1 cellular context compared by ENCODE assay signal in the genomic region with DNA sequence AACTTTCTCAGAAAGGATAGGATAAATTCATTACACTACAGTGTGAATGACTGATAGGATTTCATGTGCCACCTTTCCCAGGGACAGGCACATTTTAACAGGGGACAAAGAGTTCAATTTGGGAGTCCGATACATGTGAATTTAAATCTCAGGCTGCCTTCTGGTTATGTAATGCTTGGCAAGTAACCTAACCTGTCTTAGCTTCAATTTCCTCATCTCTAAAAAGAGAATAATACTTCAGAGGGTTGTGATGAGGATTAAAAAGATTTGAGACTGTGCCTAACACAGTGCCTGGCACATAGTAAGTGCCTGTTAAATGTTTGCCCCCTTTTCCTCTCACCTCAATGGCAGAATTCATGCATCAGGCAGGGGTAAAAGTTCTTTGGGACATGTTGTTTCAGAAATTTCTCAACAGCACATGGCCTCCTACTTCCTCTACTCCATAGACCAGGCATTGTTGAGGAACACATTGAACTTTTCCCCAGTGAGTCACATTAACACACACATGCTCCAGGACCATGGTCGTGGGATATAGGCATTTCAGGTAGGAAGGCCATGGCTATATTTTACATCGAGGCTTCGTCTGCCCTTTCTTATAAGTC.
A peak's percentile ranks its signal among the peaks of the same experiment; 100 is the strongest.
TF ChIP-seq lines count a peak whose summit lies in the region.

No MANE protein-coding gene starts in this region.

TF ChIP-seq in HepG2, 621 proteins besides CTCF, POLR2A, EP300 and RAD21 (continued from another document and continues in another):
- no peak for TF ChIP-seq SMARCE1 (IDR thresholded peaks at IDR 0.05; ENCODE audit: borderline replicate concordance)
- TF ChIP-seq SMC3 (IDR thresholded peaks at IDR 0.05; ENCODE audit: low read length): peak; percentile 32; the same call in 1 of the 2 replicates
- TF ChIP-seq ZNF350 (CRISPR knock-in tag; IDR thresholded peaks at IDR 0.05; ENCODE audit: borderline replicate concordance, low read depth): no peak
- TF ChIP-seq, protein P1, sequence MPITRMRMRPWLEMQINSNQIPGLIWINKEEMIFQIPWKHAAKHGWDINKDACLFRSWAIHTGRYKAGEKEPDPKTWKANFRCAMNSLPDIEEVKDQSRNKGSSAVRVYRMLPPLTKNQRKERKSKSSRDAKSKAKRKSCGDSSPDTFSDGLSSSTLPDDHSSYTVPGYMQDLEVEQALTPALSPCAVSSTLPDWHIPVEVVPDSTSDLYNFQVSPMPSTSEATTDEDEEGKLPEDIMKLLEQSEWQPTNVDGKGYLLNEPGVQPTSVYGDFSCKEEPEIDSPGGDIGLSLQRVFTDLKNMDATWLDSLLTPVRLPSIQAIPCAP (CRISPR knock-in tag; IDR thresholded peaks at IDR 0.05; ENCODE audit: low read depth): no peak
- TF ChIP-seq, protein P2, sequence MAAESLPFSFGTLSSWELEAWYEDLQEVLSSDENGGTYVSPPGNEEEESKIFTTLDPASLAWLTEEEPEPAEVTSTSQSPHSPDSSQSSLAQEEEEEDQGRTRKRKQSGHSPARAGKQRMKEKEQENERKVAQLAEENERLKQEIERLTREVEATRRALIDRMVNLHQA (CRISPR knock-in tag; IDR thresholded peaks at IDR 0.05): no peak
- TF ChIP-seq MTA3 (CRISPR knock-in tag; IDR thresholded peaks at IDR 0.05): no peak
- TF ChIP-seq FOXJ3 (CRISPR knock-in tag; IDR thresholded peaks at IDR 0.05; ENCODE audit: borderline replicate concordance): peak; percentile 15; the same call in 1 of the 2 replicates
- TF ChIP-seq TEAD3 (CRISPR knock-in tag; optimal IDR thresholded peaks at IDR 0.05; ENCODE audit: borderline replicate concordance): peak; percentile 87
- TF ChIP-seq, protein P3, sequence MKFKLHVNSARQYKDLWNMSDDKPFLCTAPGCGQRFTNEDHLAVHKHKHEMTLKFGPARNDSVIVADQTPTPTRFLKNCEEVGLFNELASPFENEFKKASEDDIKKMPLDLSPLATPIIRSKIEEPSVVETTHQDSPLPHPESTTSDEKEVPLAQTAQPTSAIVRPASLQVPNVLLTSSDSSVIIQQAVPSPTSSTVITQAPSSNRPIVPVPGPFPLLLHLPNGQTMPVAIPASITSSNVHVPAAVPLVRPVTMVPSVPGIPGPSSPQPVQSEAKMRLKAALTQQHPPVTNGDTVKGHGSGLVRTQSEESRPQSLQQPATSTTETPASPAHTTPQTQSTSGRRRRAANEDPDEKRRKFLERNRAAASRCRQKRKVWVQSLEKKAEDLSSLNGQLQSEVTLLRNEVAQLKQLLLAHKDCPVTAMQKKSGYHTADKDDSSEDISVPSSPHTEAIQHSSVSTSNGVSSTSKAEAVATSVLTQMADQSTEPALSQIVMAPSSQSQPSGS (CRISPR knock-in tag; IDR thresholded peaks at IDR 0.05): peak; percentile 52; the same call in 1 of the 2 replicates
- TF ChIP-seq SIX1 (CRISPR knock-in tag; IDR thresholded peaks at IDR 0.05; ENCODE audit: borderline replicate concordance): no peak
- TF ChIP-seq ZNF605 (CRISPR knock-in tag; IDR thresholded peaks at IDR 0.05): no peak
- TF ChIP-seq, protein P4, sequence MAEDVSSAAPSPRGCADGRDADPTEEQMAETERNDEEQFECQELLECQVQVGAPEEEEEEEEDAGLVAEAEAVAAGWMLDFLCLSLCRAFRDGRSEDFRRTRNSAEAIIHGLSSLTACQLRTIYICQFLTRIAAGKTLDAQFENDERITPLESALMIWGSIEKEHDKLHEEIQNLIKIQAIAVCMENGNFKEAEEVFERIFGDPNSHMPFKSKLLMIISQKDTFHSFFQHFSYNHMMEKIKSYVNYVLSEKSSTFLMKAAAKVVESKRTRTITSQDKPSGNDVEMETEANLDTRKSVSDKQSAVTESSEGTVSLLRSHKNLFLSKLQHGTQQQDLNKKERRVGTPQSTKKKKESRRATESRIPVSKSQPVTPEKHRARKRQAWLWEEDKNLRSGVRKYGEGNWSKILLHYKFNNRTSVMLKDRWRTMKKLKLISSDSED (CRISPR knock-in tag; IDR thresholded peaks at IDR 0.05): no peak
- TF ChIP-seq HMG20B (CRISPR knock-in tag; conservative IDR thresholded peaks at IDR 0.05): 0 out of 2 replicates have a peak, but pooled peaks have one; percentile 27
- TF ChIP-seq ERF (CRISPR knock-in tag; IDR thresholded peaks at IDR 0.05): peak; percentile 90
- TF ChIP-seq, protein P5, sequence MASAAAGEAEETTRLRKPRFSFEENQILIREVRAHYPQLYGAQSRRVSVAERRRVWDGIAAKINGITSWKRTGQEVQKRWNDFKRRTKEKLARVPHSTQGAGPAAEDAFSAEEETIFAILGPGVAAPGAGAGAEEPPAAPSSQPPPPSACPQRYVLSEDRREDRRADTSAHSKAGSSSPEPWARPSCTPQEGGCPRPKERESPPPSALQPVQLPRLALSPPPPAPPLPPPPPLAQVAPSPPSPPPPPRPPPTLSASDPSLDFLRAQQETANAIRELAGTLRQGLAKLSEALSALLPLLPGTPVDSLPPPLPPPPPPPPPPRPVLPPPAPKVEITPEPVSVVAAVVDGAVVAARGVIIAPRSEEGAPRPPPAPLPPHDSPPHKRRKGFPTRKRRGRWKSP (CRISPR knock-in tag; IDR thresholded peaks at IDR 0.05): 0 out of 2 replicates have a peak, but pooled peaks have one; percentile 40
- TF ChIP-seq, protein P6, sequence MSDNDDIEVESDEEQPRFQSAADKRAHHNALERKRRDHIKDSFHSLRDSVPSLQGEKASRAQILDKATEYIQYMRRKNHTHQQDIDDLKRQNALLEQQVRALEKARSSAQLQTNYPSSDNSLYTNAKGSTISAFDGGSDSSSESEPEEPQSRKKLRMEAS (IDR thresholded peaks at IDR 0.05): peak; percentile 92
- peak; percentile 40; the same call in 1 of the 2 replicates for TF ChIP-seq KMT2B (CRISPR knock-in tag; IDR thresholded peaks at IDR 0.05)
- TF ChIP-seq, protein P7, sequence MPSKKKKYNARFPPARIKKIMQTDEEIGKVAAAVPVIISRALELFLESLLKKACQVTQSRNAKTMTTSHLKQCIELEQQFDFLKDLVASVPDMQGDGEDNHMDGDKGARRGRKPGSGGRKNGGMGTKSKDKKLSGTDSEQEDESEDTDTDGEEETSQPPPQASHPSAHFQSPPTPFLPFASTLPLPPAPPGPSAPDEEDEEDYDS (CRISPR knock-in tag; IDR thresholded peaks at IDR 0.05): peak; percentile 62
- peak; percentile 60; the same call in 1 of the 2 replicates for TF ChIP-seq CREM (IDR thresholded peaks at IDR 0.05)
- no peak for TF ChIP-seq CREM (CRISPR knock-in tag; IDR thresholded peaks at IDR 0.05)
- TF ChIP-seq, protein P8, sequence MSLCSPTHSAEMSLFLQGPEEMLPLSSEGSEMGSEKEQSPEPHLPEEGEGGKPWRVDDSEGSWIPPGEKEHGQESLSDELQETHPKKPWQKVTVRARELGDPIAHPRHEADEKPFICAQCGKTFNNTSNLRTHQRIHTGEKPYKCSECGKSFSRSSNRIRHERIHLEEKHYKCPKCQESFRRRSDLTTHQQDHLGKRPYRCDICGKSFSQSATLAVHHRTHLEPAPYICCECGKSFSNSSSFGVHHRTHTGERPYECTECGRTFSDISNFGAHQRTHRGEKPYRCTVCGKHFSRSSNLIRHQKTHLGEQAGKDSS (CRISPR knock-in tag; IDR thresholded peaks at IDR 0.05; ENCODE audit: borderline replicate concordance, low read depth): no peak
- TF ChIP-seq KLF11 (CRISPR knock-in tag; IDR thresholded peaks at IDR 0.05): peak; percentile 62; the same call in 1 of the 2 replicates
- TF ChIP-seq MTF1 (CRISPR knock-in tag; IDR thresholded peaks at IDR 0.05): no peak
- no peak; the same call in 1 of the 2 replicates for TF ChIP-seq GFI1 (CRISPR knock-in tag; IDR thresholded peaks at IDR 0.05; ENCODE audit: borderline replicate concordance)
- TF ChIP-seq KLF12 (CRISPR knock-in tag; IDR thresholded peaks at IDR 0.05; ENCODE audit: borderline replicate concordance): no peak
- TF ChIP-seq ZNF138 (CRISPR knock-in tag; IDR thresholded peaks at IDR 0.05; ENCODE audit: low read depth): no peak
- no peak for TF ChIP-seq KLF16 (CRISPR knock-in tag; IDR thresholded peaks at IDR 0.05)
- no peak for TF ChIP-seq ZNF343 (CRISPR knock-in tag; IDR thresholded peaks at IDR 0.05)
- TF ChIP-seq, protein P9, sequence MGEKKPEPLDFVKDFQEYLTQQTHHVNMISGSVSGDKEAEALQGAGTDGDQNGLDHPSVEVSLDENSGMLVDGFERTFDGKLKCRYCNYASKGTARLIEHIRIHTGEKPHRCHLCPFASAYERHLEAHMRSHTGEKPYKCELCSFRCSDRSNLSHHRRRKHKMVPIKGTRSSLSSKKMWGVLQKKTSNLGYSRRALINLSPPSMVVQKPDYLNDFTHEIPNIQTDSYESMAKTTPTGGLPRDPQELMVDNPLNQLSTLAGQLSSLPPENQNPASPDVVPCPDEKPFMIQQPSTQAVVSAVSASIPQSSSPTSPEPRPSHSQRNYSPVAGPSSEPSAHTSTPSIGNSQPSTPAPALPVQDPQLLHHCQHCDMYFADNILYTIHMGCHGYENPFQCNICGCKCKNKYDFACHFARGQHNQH (CRISPR knock-in tag; IDR thresholded peaks at IDR 0.05): 0 out of 2 replicates have a peak, but pooled peaks have one; percentile 39
- TF ChIP-seq, protein P10, sequence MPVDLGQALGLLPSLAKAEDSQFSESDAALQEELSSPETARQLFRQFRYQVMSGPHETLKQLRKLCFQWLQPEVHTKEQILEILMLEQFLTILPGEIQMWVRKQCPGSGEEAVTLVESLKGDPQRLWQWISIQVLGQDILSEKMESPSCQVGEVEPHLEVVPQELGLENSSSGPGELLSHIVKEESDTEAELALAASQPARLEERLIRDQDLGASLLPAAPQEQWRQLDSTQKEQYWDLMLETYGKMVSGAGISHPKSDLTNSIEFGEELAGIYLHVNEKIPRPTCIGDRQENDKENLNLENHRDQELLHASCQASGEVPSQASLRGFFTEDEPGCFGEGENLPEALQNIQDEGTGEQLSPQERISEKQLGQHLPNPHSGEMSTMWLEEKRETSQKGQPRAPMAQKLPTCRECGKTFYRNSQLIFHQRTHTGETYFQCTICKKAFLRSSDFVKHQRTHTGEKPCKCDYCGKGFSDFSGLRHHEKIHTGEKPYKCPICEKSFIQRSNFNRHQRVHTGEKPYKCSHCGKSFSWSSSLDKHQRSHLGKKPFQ (CRISPR knock-in tag; IDR thresholded peaks at IDR 0.05; ENCODE audit: insufficient replicate concordance): peak; percentile 45
- TF ChIP-seq, protein P11, sequence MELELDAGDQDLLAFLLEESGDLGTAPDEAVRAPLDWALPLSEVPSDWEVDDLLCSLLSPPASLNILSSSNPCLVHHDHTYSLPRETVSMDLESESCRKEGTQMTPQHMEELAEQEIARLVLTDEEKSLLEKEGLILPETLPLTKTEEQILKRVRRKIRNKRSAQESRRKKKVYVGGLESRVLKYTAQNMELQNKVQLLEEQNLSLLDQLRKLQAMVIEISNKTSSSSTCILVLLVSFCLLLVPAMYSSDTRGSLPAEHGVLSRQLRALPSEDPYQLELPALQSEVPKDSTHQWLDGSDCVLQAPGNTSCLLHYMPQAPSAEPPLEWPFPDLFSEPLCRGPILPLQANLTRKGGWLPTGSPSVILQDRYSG (CRISPR knock-in tag; IDR thresholded peaks at IDR 0.05): no peak
- TF ChIP-seq TRIM24 (CRISPR knock-in tag; IDR thresholded peaks at IDR 0.05): peak; percentile 88; the same call in 1 of the 2 replicates
- TF ChIP-seq, protein P12, sequence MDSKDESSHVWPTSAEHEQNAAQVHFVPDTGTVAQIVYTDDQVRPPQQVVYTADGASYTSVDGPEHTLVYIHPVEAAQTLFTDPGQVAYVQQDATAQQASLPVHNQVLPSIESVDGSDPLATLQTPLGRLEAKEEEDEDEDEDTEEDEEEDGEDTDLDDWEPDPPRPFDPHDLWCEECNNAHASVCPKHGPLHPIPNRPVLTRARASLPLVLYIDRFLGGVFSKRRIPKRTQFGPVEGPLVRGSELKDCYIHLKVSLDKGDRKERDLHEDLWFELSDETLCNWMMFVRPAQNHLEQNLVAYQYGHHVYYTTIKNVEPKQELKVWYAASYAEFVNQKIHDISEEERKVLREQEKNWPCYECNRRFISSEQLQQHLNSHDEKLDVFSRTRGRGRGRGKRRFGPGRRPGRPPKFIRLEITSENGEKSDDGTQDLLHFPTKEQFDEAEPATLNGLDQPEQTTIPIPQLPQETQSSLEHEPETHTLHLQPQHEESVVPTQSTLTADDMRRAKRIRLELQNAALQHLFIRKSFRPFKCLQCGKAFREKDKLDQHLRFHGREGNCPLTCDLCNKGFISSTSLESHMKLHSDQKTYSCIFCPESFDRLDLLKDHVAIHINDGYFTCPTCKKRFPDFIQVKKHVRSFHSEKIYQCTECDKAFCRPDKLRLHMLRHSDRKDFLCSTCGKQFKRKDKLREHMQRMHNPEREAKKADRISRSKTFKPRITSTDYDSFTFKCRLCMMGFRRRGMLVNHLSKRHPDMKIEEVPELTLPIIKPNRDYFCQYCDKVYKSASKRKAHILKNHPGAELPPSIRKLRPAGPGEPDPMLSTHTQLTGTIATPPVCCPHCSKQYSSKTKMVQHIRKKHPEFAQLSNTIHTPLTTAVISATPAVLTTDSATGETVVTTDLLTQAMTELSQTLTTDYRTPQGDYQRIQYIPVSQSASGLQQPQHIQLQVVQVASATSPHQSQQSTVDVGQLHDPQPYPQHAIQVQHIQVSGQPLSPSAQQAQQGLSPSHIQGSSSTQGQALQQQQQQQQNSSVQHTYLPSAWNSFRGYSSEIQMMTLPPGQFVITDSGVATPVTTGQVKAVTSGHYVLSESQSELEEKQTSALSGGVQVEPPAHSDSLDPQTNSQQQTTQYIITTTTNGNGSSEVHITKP (CRISPR knock-in tag; IDR thresholded peaks at IDR 0.05; ENCODE audit: low read depth): peak; percentile 18; the same call in 1 of the 2 replicates
- TF ChIP-seq DPF2 (CRISPR knock-in tag; IDR thresholded peaks at IDR 0.05; ENCODE audit: borderline replicate concordance, low read depth): peak; percentile 19; the same call in 1 of the 2 replicates
- 0 out of 2 replicates have a peak, but pooled peaks have one; percentile 22 for TF ChIP-seq GATAD1 (CRISPR knock-in tag; IDR thresholded peaks at IDR 0.05)
- TF ChIP-seq ZBTB7A (CRISPR knock-in tag; IDR thresholded peaks at IDR 0.05): no peak
- peak; percentile 89 for TF ChIP-seq RARA (CRISPR knock-in tag; IDR thresholded peaks at IDR 0.05)
- peak; percentile 55 for TF ChIP-seq ZFY (CRISPR knock-in tag; IDR thresholded peaks at IDR 0.05)
- TF ChIP-seq RFXANK (CRISPR knock-in tag; IDR thresholded peaks at IDR 0.05): no peak
- TF ChIP-seq AGO1 (IDR thresholded peaks at IDR 0.05; ENCODE audit: low read depth, low read length, poor library complexity, severe bottlenecking): no peak
- TF ChIP-seq, protein P13, sequence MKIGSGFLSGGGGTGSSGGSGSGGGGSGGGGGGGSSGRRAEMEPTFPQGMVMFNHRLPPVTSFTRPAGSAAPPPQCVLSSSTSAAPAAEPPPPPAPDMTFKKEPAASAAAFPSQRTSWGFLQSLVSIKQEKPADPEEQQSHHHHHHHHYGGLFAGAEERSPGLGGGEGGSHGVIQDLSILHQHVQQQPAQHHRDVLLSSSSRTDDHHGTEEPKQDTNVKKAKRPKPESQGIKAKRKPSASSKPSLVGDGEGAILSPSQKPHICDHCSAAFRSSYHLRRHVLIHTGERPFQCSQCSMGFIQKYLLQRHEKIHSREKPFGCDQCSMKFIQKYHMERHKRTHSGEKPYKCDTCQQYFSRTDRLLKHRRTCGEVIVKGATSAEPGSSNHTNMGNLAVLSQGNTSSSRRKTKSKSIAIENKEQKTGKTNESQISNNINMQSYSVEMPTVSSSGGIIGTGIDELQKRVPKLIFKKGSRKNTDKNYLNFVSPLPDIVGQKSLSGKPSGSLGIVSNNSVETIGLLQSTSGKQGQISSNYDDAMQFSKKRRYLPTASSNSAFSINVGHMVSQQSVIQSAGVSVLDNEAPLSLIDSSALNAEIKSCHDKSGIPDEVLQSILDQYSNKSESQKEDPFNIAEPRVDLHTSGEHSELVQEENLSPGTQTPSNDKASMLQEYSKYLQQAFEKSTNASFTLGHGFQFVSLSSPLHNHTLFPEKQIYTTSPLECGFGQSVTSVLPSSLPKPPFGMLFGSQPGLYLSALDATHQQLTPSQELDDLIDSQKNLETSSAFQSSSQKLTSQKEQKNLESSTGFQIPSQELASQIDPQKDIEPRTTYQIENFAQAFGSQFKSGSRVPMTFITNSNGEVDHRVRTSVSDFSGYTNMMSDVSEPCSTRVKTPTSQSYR (CRISPR knock-in tag; IDR thresholded peaks at IDR 0.05; ENCODE audit: borderline replicate concordance): peak; percentile 57; the same call in 1 of the 2 replicates
- TF ChIP-seq SALL2 (CRISPR knock-in tag; IDR thresholded peaks at IDR 0.05): no peak
